ENCODE assay signal across 28 cellular contexts in genomic region chr15:52150043-52150825, GRCh38. TPM values are rescaled to one million over a fixed set of nuclear protein-coding genes. Genes with fewer than 3 reads are reported as not detected.
"Had no signal": no experiment of that assay in that cellular context is flagged by ENCODE, and none has a peak within 500 bp of the region (broad histone marks: within the 10 kb centered on the region; RNA-seq: fewer than 3 reads in every experiment).

No MANE protein-coding gene starts in this region.

- H3K27me3 Mint-ChIP-seq: activated CD4-positive, alpha-beta T cell treated with anti-CD3 and anti-CD28 coated beads, Interleukin-2, amount 10 ng/mL, durations not matched to agents 7 days and 5 days; activated CD8-positive, alpha-beta memory T cell treated with anti-CD3 and anti-CD28 coated beads, Interleukin-2, amount 10 ng/mL, durations not matched to agents 7 days and 5 days; activated CD8-positive, alpha-beta T cell treated with anti-CD3 and anti-CD28 coated beads for 36 hours; brain; dendritic cell treated with granulocyte-macrophage colony-stimulating factor and Interleukin-4, amounts not matched to agents 40 ng/mL and 50 ng/mL, for 4 days; natural killer cell treated with Interleukin-12 subunit alpha and Interleukin-12 subunit beta and Interleukin-15 and Interleukin-18, amount 100 ng/mL, for 72 hours had no signal

- H3K4me3 Mint-ChIP-seq: activated CD4-positive, alpha-beta T cell treated with anti-CD3 and anti-CD28 coated beads, Interleukin-2, amount 10 ng/mL, durations not matched to agents 7 days and 5 days; activated CD8-positive, alpha-beta memory T cell treated with anti-CD3 and anti-CD28 coated beads, Interleukin-2, amount 10 ng/mL, durations not matched to agents 7 days and 5 days; activated CD8-positive, alpha-beta T cell treated with anti-CD3 and anti-CD28 coated beads for 36 hours; brain; dendritic cell treated with granulocyte-macrophage colony-stimulating factor and Interleukin-4, amounts not matched to agents 40 ng/mL and 50 ng/mL, for 4 days; immature natural killer cell; mesothelial cell of epicardium; natural killer cell treated with Interleukin-12 subunit alpha and Interleukin-12 subunit beta and Interleukin-15 and Interleukin-18, amount 100 ng/mL, for 72 hours had no signal

- H3K27me3 ChIP-seq: foreskin keratinocyte, hepatocyte, left lung, neutrophil, pancreas, right lobe of liver, upper lobe of left lung had no signal

- H3K36me3 Mint-ChIP-seq: natural killer cell treated with Interleukin-12 subunit alpha and Interleukin-12 subunit beta and Interleukin-15 and Interleukin-18, amount 100 ng/mL, for 72 hours had no signal

- H3K27ac ChIP-seq: foreskin keratinocyte, hepatocyte, left lung, neutrophil, pancreas, right lobe of liver, skin epidermis, thoracic aorta, upper lobe of left lung had no signal

- DNase-seq: activated CD4-positive, alpha-beta T cell treated with anti-CD3 and anti-CD28 coated beads, Interleukin-2, amount 10 ng/mL, durations not matched to agents 7 days and 5 days; activated CD4-positive, CD25-positive, alpha-beta regulatory T cell treated with anti-CD3 and anti-CD28 coated beads, Interleukin-2, amount 50 U/mL, for 72 hours; activated CD8-positive, alpha-beta memory T cell treated with anti-CD3 and anti-CD28 coated beads, Interleukin-2, amount 10 ng/mL, durations not matched to agents 7 days and 5 days; activated CD8-positive, alpha-beta T cell treated with anti-CD3 and anti-CD28 coated beads for 36 hours; activated T-cell treated with anti-CD3 and anti-CD28 coated beads, Interleukin-2, amount 50 U/mL, for 1 hour; aorta; effector CD8-positive, alpha-beta T cell; foreskin keratinocyte; immature natural killer cell; left lung; pancreas; right lobe of liver; stimulated activated CD4-positive, alpha-beta T cell treated with anti-CD3 and anti-CD28 coated beads, Interleukin-2, amount 100 ng/mL, for 24 hours; stimulated activated naive CD4-positive, alpha-beta T cell; SW 1271; T-helper 2 cell; upper lobe of left lung had no signal

- H3K9me3 ChIP-seq: left lung, neutrophil, pancreas, right lobe of liver, thoracic aorta, upper lobe of left lung had no signal

- H3K9me3 Mint-ChIP-seq: activated CD8-positive, alpha-beta T cell treated with anti-CD3 and anti-CD28 coated beads for 36 hours; activated naive CD4-positive, alpha-beta T cell treated with anti-CD3 and anti-CD28 coated beads, Interleukin-2, amount 50 U/mL, for 72 hours; brain; dendritic cell treated with granulocyte-macrophage colony-stimulating factor and Interleukin-4, amounts not matched to agents 40 ng/mL and 50 ng/mL, for 4 days; immature natural killer cell; mesothelial cell of epicardium; natural killer cell treated with Interleukin-12 subunit alpha and Interleukin-12 subunit beta and Interleukin-15 and Interleukin-18, amount 100 ng/mL, for 72 hours had no signal

- H3K4me1 Mint-ChIP-seq: brain, mesothelial cell of epicardium had no signal

- H3K36me3 ChIP-seq: neutrophil had no signal

- H3K4me1 ChIP-seq: left lung, pancreas, right lobe of liver, upper lobe of left lung had no signal

- H3K4me3 ChIP-seq: hepatocyte, left lung, pancreas, right lobe of liver, skin epidermis, thoracic aorta, upper lobe of left lung had no signal

- H3K27ac Mint-ChIP-seq: activated CD4-positive, alpha-beta T cell treated with anti-CD3 and anti-CD28 coated beads, Interleukin-2, amount 10 ng/mL, durations not matched to agents 7 days and 5 days; activated CD8-positive, alpha-beta memory T cell treated with anti-CD3 and anti-CD28 coated beads, Interleukin-2, amount 10 ng/mL, durations not matched to agents 7 days and 5 days; activated CD8-positive, alpha-beta T cell treated with anti-CD3 and anti-CD28 coated beads for 36 hours; brain; dendritic cell treated with granulocyte-macrophage colony-stimulating factor and Interleukin-4, amounts not matched to agents 40 ng/mL and 50 ng/mL, for 4 days; mesothelial cell of epicardium; natural killer cell treated with Interleukin-12 subunit alpha and Interleukin-12 subunit beta and Interleukin-15 and Interleukin-18, amount 100 ng/mL, for 72 hours had no signal

RNA-seq across cellular contexts. Expression of gene BCL2L10, which starts 37.7 kb away (rescaled TPM):
- total RNA-seq: activated CD8-positive, alpha-beta memory T cell treated with anti-CD3 and anti-CD28 coated beads, Interleukin-2, amount 10 ng/mL, durations not matched to agents 7 days and 5 days; activated CD8-positive, alpha-beta T cell treated with anti-CD3 and anti-CD28 coated beads for 36 hours; activated naive CD4-positive, alpha-beta T cell treated with anti-CD3 and anti-CD28 coated beads, Interleukin-2, amount 50 U/mL, for 72 hours; aorta; cardiac septum; kidney epithelial cell; natural killer cell treated with Interleukin-12 subunit alpha and Interleukin-12 subunit beta and Interleukin-15 and Interleukin-18, amount 100 ng/mL, for 72 hours; thoracic aorta had no signal
- polyA plus RNA-seq: aorta, immature natural killer cell had no signal
